Comparison of ENCODE assay signal across 19 cellular contexts in the genomic region with DNA sequence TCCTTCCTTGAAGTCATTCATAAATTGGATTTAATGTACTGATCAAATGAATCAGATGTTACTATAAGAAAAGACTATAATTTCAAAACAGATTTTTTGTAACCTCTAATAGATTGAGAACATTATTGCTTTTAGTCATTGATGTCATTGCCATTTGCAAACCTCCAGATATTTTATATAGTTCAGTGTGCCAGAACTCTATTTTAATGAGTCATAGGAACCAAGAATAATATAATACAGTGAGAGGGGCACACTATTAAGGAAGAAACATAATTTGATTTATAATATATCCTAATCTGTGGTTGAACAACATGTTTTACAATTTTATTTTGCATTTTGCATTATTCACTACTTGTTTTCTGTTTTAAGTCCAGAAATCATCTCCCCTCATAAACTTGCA.
"Had no signal": no experiment of that assay in that cellular context is flagged by ENCODE, and none has a peak within 500 bp of the region (broad histone marks: within the 10 kb centered on the region; RNA-seq: fewer than 3 reads in every experiment).

No MANE protein-coding gene starts in this region.

- H3K9me3 Mint-ChIP-seq: activated CD4-positive, alpha-beta memory T cell treated with anti-CD3 and anti-CD28 coated beads, Interleukin-2, amount 10 ng/mL, durations not matched to agents 7 days and 5 days; activated naive CD4-positive, alpha-beta T cell treated with anti-CD3 and anti-CD28 coated beads for 36 hours; activated T-helper 17 cell treated with anti-CD3 and anti-CD28 coated beads, Interleukin-2, amount 50 U/mL, for 72 hours; IgD-negative memory B cell had no signal

- H3K27ac ChIP-seq: adrenal gland, WERI-Rb-1 had no signal

- H3K9me3 ChIP-seq: adrenal gland had no signal

- H3K4me3 Mint-ChIP-seq: activated CD4-positive, alpha-beta memory T cell treated with anti-CD3 and anti-CD28 coated beads, Interleukin-2, amount 10 ng/mL, durations not matched to agents 7 days and 5 days; activated CD4-positive, alpha-beta T cell treated with anti-CD3 and anti-CD28 coated beads for 36 hours; activated naive CD4-positive, alpha-beta T cell treated with anti-CD3 and anti-CD28 coated beads for 36 hours; activated naive CD8-positive, alpha-beta T cell; activated T-helper 17 cell treated with anti-CD3 and anti-CD28 coated beads, Interleukin-2, amount 50 U/mL, for 72 hours; IgD-negative memory B cell had no signal

- H3K27me3 ChIP-seq: adrenal gland had no signal

- H3K36me3 ChIP-seq: adrenal gland, WERI-Rb-1 had no signal

- H3K4me3 ChIP-seq: adrenal gland had no signal

- H3K27ac Mint-ChIP-seq: activated CD4-positive, alpha-beta memory T cell treated with anti-CD3 and anti-CD28 coated beads, Interleukin-2, amount 10 ng/mL, durations not matched to agents 7 days and 5 days; activated CD4-positive, alpha-beta T cell treated with anti-CD3 and anti-CD28 coated beads for 36 hours; activated naive CD4-positive, alpha-beta T cell treated with anti-CD3 and anti-CD28 coated beads for 36 hours; activated naive CD8-positive, alpha-beta T cell; activated T-helper 17 cell treated with anti-CD3 and anti-CD28 coated beads, Interleukin-2, amount 50 U/mL, for 72 hours; IgD-negative memory B cell had no signal

- DNase-seq: activated CD4-positive, alpha-beta memory T cell treated with anti-CD3 and anti-CD28 coated beads, Interleukin-2, amount 10 ng/mL, durations not matched to agents 7 days and 5 days; activated CD4-positive, alpha-beta T cell treated with anti-CD3 and anti-CD28 coated beads for 36 hours; activated CD4-positive, alpha-beta T cell treated with anti-CD3 and anti-CD28 coated beads, Interleukin-2, amount 50 U/mL, for 1 hour; activated gamma-delta T cell; activated naive CD4-positive, alpha-beta T cell treated with anti-CD3 and anti-CD28 coated beads for 36 hours; activated T-cell treated with anti-CD3 and anti-CD28 coated beads for 4 hours; activated T-cell treated with anti-CD3 and anti-CD28 coated beads, Interleukin-2, amount 50 U/mL, for 48 hours; adrenal gland; anterior cingulate cortex; KG1; MM.1S; NCI-H1694 treated with DMSO at 0.1 percent for 48 hours; NCI-H446; SHP77; T-helper 1 cell; WERI-Rb-1 had no signal

- H3K36me3 Mint-ChIP-seq: activated naive CD8-positive, alpha-beta T cell; IgD-negative memory B cell had no signal

- H3K27me3 Mint-ChIP-seq: activated naive CD8-positive, alpha-beta T cell; IgD-negative memory B cell had no signal

- H3K4me1 Mint-ChIP-seq: activated CD4-positive, alpha-beta memory T cell treated with anti-CD3 and anti-CD28 coated beads, Interleukin-2, amount 10 ng/mL, durations not matched to agents 7 days and 5 days; activated CD4-positive, alpha-beta T cell treated with anti-CD3 and anti-CD28 coated beads for 36 hours; activated T-helper 17 cell treated with anti-CD3 and anti-CD28 coated beads, Interleukin-2, amount 50 U/mL, for 72 hours; IgD-negative memory B cell had no signal
